In genomic region chr3:123752228-123752627, GRCh38 we compare ENCODE assay signal across 23 cellular contexts.
DNase-seq lines count a peak whose midpoint lies in the region; ATAC-seq, FAIRE-seq and TF ChIP-seq lines count a peak whose summit lies in the region.
"Had no signal": no experiment of that assay in that cellular context is flagged by ENCODE, and none has a peak within 500 bp of the region (broad histone marks: within the 10 kb centered on the region; RNA-seq: fewer than 3 reads in every experiment).

No MANE protein-coding gene starts in this region.

- DNase-seq in ascending aorta (ENCODE audit: low spot score in 2 of 2) (no peak), fibroblast of lung (ENCODE audit: low read depth in 2 of 2) (no peak), mucosa of gallbladder (ENCODE audit: low spot score) (peak; percentile 5), urothelium cell line (ENCODE audit: low spot score) (no peak), D721Med (ENCODE audit: insufficient read length, low spot score) (no peak), NCI-H345 treated with DMSO at 0.1 percent for 48 hours (lab: John Stamatoyannopoulos, UW; ENCODE audit: unreplicated experiment) (no peak), foreskin keratinocyte (no peak)
- DNase-seq: AML-193; C1 segment of cervical spinal cord; CD8-positive, alpha-beta T cell; DMS153; MV-4-11; NCI-H1105 treated with DMSO at 0.1 percent for 48 hours; NCI-H1694; NCI-H2081; NCI-H2171; NCI-H345; NCI-H524 treated with DMSO at 0.1 percent for 48 hours; Peyer's patch had no signal

- H3K9me3 ChIP-seq in ascending aorta, result peaks cover 0 to 9% of the 10 kb centered on the region in 2 donors
- H3K9me3 ChIP-seq in fibroblast of lung (ENCODE audit: control insufficient read depth, insufficient read depth, low read depth, low read length), result no peaks in the 10 kb centered on the region
- H3K9me3 ChIP-seq: HAP-1, Peyer's patch had no signal

- H3K36me3 ChIP-seq in ascending aorta, result peaks cover 0 to 5% of the 10 kb centered on the region in 2 donors
- H3K36me3 ChIP-seq in fibroblast of lung (ENCODE audit: control insufficient read depth, insufficient read depth, low read length), result peaks cover 11% of the 10 kb centered on the region
- H3K36me3 ChIP-seq: HAP-1, Peyer's patch had no signal

- H3K4me1 ChIP-seq in ascending aorta, result peaks cover 14 to 52% of the 10 kb centered on the region in 2 donors
- peaks cover 36% of the 10 kb centered on the region for H3K4me1 ChIP-seq in fibroblast of lung (ENCODE audit: control insufficient read depth, extremely low read depth, insufficient read depth, low read length)
- no peaks in the 10 kb centered on the region for H3K4me1 ChIP-seq in foreskin keratinocyte
- H3K4me1 ChIP-seq: HAP-1 had no signal

- intact Hi-C loops in ascending aorta (cut with DNase I), result no loop called here

- no peak overlapping the region for H3K9ac ChIP-seq in fibroblast of lung (ENCODE audit: insufficient read depth, low read length)
- H3K9ac ChIP-seq: KMS-11 had no signal

- peak; percentile 58 for FAIRE-seq in urothelium cell line (lab: Jason Lieb, UNC)
- no peak for FAIRE-seq in D721Med (lab: Jason Lieb, UNC)
- FAIRE-seq: GM12891 had no signal

- no peak overlapping the region for H3K4me2 ChIP-seq in fibroblast of lung (ENCODE audit: extremely low read depth, insufficient read depth, low read length)
- H3K4me2 ChIP-seq: GM23338, KMS-11 had no signal

- H2AFZ ChIP-seq in fibroblast of lung (ENCODE audit: low read length), result no peak overlapping the region
- H2AFZ ChIP-seq: GM23338 had no signal

- no peak for ATAC-seq in foreskin keratinocyte
- ATAC-seq: CD8-positive, alpha-beta T cell; GM23338 had no signal

- peaks cover 2% of the 10 kb centered on the region for H3K79me2 ChIP-seq in fibroblast of lung (ENCODE audit: control insufficient read depth, insufficient read depth, low read length)

- no peaks in the 10 kb centered on the region for H4K20me1 ChIP-seq in fibroblast of lung (ENCODE audit: control insufficient read depth, extremely low read depth, insufficient read depth, low read length)

- H3K27ac ChIP-seq in ascending aorta (peak overlapping the region; percentile 74 to 81), fibroblast of lung (ENCODE audit: insufficient read depth, low read length) (peak overlapping the region; percentile 94), foreskin keratinocyte (no peak overlapping the region)
- H3K27ac ChIP-seq: KMS-11, Peyer's patch had no signal

- no peaks in the 10 kb centered on the region for H3K27me3 ChIP-seq in ascending aorta
- H3K27me3 ChIP-seq in fibroblast of lung (ENCODE audit: control insufficient read depth, insufficient read depth, low read length), result no peaks in the 10 kb centered on the region
- H3K27me3 ChIP-seq in foreskin keratinocyte, result no peaks in the 10 kb centered on the region
- H3K27me3 ChIP-seq: Peyer's patch had no signal

- no peak overlapping the region for H3K4me3 ChIP-seq in ascending aorta
- H3K4me3 ChIP-seq in fibroblast of lung (replicated peaks in 1 of 4; ENCODE audit: control extremely low read depth in 1 of 4, insufficient read depth in 1 of 4, low read depth in 3 of 4, low read length in 4 of 4), result no peak overlapping the region
- H3K4me3 ChIP-seq: GM23338, HAP-1, Peyer's patch had no signal

- TF ChIP-seq CTCF in ascending aorta (IDR thresholded peaks at IDR 0.05) (no peak), fibroblast of lung (conservative IDR thresholded peaks at IDR 0.05 in 1 of 2, IDR thresholded peaks at IDR 0.05 in 1 of 2; ENCODE audit: low read depth in 1 of 2, low read length in 2 of 2) (no peak), D721Med (IDR thresholded peaks at IDR 0.05; ENCODE audit: insufficient read depth, missing control alignments) (no peak), foreskin keratinocyte (conservative IDR thresholded peaks at IDR 0.05) (no peak)
